Comparison of ENCODE assay signal across 32 cellular contexts in genomic region chr15:29356807-29357206, GRCh38.
"Had no signal": no experiment of that assay in that cellular context is flagged by ENCODE, and none has a peak within 500 bp of the region (broad histone marks: within the 10 kb centered on the region; RNA-seq: fewer than 3 reads in every experiment).

No MANE protein-coding gene starts in this region.

- H3K9me3 ChIP-seq: adrenal gland, ascending aorta, body of pancreas, breast epithelium had no signal

- H3K4me1 ChIP-seq: adrenal gland, ascending aorta, body of pancreas, breast epithelium had no signal

- FAIRE-seq: astrocyte, bronchial epithelial cell had no signal

- H3K36me3 ChIP-seq: adrenal gland, ascending aorta, brain microvascular endothelial cell, breast epithelium, cardiac muscle cell had no signal

- H3K27ac ChIP-seq: adrenal gland, ascending aorta, body of pancreas, brain microvascular endothelial cell, breast epithelium, cardiac muscle cell had no signal

- DNase-seq: activated effector memory CD4-positive, alpha-beta T cell treated with anti-CD3 and anti-CD28 coated beads, Interleukin-2, amount 50 U/mL, for 16 hours; activated effector memory CD4-positive, alpha-beta T cell treated with Interleukin-2 at 50 U/mL for 16 hours; activated gamma-delta T cell; activated gamma-delta T cell treated with Interleukin-2 at 50 U/mL for 16 hours; activated naive CD4-positive, alpha-beta T cell; activated naive CD4-positive, alpha-beta T cell treated with anti-CD3 and anti-CD28 coated beads for 36 hours; activated naive CD4-positive, alpha-beta T cell treated with anti-CD3 and anti-CD28 coated beads, Interleukin-2, amount 10 ng/mL, durations not matched to agents 7 days and 5 days; activated naive CD4-positive, alpha-beta T cell treated with anti-CD3 and anti-CD28 coated beads, Interleukin-2, amount 50 U/mL, for 16 hours; activated naive CD4-positive, alpha-beta T cell treated with Interleukin-2 at 50 U/mL for 16 hours; activated naive CD8-positive, alpha-beta T cell treated with anti-CD3 and anti-CD28 coated beads for 36 hours; activated naive CD8-positive, alpha-beta T cell treated with anti-CD3 and anti-CD28 coated beads, Interleukin-2, amount 10 ng/mL, durations not matched to agents 7 days and 5 days; activated naive CD8-positive, alpha-beta T cell treated with anti-CD3 and anti-CD28 coated beads, Interleukin-2, amount 50 U/mL, for 24 hours; activated T-cell treated with anti-CD3 and anti-CD28 coated beads, Interleukin-2, amount 50 U/mL, for 1 hour; activated T-cell treated with anti-CD3 and anti-CD28 coated beads, Interleukin-2, amount 50 U/mL, for 24 hours; activated T-cell treated with anti-CD3 and anti-CD28 coated beads, Interleukin-2, amount 50 U/mL, for 4 hours; activated T-cell treated with anti-CD3 and anti-CD28 coated beads, Interleukin-2, amount 50 U/mL, for 48 hours; activated T-cell treated with anti-CD3 and anti-CD28 coated beads, Interleukin-2, amount 50 U/mL, for 72 hours; adrenal gland; amniotic stem cell; amygdala; anterior cingulate cortex; aorta; body of pancreas; brain microvascular endothelial cell; caudate nucleus; central memory CD4-positive, alpha-beta T cell; cerebellar nuclear complex had no signal

- H3K27me3 ChIP-seq: adrenal gland, ascending aorta, body of pancreas, brain microvascular endothelial cell, cardiac muscle cell had no signal

- H3K4me3 ChIP-seq: adrenal gland, ascending aorta, body of pancreas, breast epithelium, cardiac muscle cell had no signal
